Comparison of ENCODE assay signal across 8 cellular contexts in genomic region chr1:155228096-155228427, GRCh38. TPM values are rescaled to one million over a fixed set of nuclear protein-coding genes. Genes with fewer than 3 reads are reported as not detected.
DNase-seq lines count a peak whose midpoint lies in the region; ATAC-seq and TF ChIP-seq lines count a peak whose summit lies in the region.

No MANE protein-coding gene starts in this region.

- H3K36me3 ChIP-seq in HUES64 (ENCODE audit: insufficient read depth, low read length), result peaks cover 4% of the 10 kb centered on the region; the same call in 1 of the 2 replicates
- H3K36me3 ChIP-seq in mucosa of stomach (ENCODE audit: control insufficient read depth, insufficient read depth, low read length), result no peaks in the 10 kb centered on the region

- H3K27ac ChIP-seq in 22Rv1, result peak overlapping the region; percentile 99
- peak overlapping the region; percentile 85 for H3K27ac ChIP-seq in HUES64 (ENCODE audit: low read depth, low read length)

- H3K27me3 ChIP-seq in HUES64 (ENCODE audit: insufficient read depth, low read length) (no peaks in the 10 kb centered on the region), mucosa of stomach (ENCODE audit: control insufficient read depth, insufficient read depth, low read length) (no peaks in the 10 kb centered on the region)

- peak overlapping the region; percentile 77 for H3K9ac ChIP-seq in HUES64 (ENCODE audit: low read depth, low read length)
- H3K9ac ChIP-seq in mucosa of stomach (ENCODE audit: low read length), result peak overlapping the region; percentile 66

- TF ChIP-seq CTCF in 22Rv1 (IDR thresholded peaks at IDR 0.05) (no peak), cardiac fibroblast (IDR thresholded peaks at IDR 0.05; ENCODE audit: low read depth, low read length) (no peak)

- H3K4me3 ChIP-seq in HUES64 (ENCODE audit: low read length), result peak overlapping the region; percentile 81
- H3K4me3 ChIP-seq in cardiac fibroblast (replicated peaks in 1 of 2; ENCODE audit: low read depth in 2 of 2, low read length in 2 of 2), result peak overlapping the region; percentile 23 to 48
- peak overlapping the region; percentile 43 for H3K4me3 ChIP-seq in mucosa of stomach (ENCODE audit: low read length)

- H3K4me1 ChIP-seq in HUES64 (ENCODE audit: insufficient read depth, low read length) (peaks cover 5% of the 10 kb centered on the region; the same call in 1 of the 2 replicates), mucosa of stomach (ENCODE audit: control insufficient read depth, insufficient read depth, low read length) (peaks cover 24% of the 10 kb centered on the region)

- ATAC-seq in GM18498 (IDR thresholded peaks at IDR 0.05; ENCODE audit: unreplicated experiment) (no peak), GM21786 (IDR thresholded peaks at IDR 0.05; ENCODE audit: unreplicated experiment) (no peak), GM21360 (IDR thresholded peaks at IDR 0.05; ENCODE audit: unreplicated experiment) (no peak)

- no peaks in the 10 kb centered on the region for H3K9me3 ChIP-seq in HUES64 (ENCODE audit: insufficient read depth, low read depth, low read length)
- no peaks in the 10 kb centered on the region for H3K9me3 ChIP-seq in mucosa of stomach (ENCODE audit: control insufficient read depth, low read length)

- 76% methylated on average over 9 of the region's 9 CpGs for whole genome bisulfite sequencing in HUES64

- DNase-seq in cardiac fibroblast (ENCODE audit: low read depth in 2 of 2) (no peak), NCI-H82 (lab: John Stamatoyannopoulos, UW) (no peak)

RNA-seq across cellular contexts. Expression of gene MTX1, which starts 19.6 kb away (rescaled TPM):
- 39.9 TPM for polyA plus RNA-seq in HUES64 (2013, experiment 1 of 2)
- polyA plus RNA-seq in HUES64 (2013, experiment 2 of 2), result 41.0 TPM

RNA-seq across cellular contexts. Expression of gene THBS3, which starts 20.4 kb away (rescaled TPM):
- 5.9 TPM for polyA plus RNA-seq in HUES64 (2013, experiment 1 of 2)
- polyA plus RNA-seq in HUES64 (2013, experiment 2 of 2), result 10.0 TPM

RNA-seq across cellular contexts. Expression of gene ENTREP3, which starts 27.2 kb away (rescaled TPM):
- 33.7 TPM for polyA plus RNA-seq in HUES64 (2013, experiment 1 of 2)
- 40.1 TPM for polyA plus RNA-seq in HUES64 (2013, experiment 2 of 2)

RNA-seq across cellular contexts. Expression of gene SCAMP3, which starts 34.1 kb away (rescaled TPM):
- 51.0 TPM for polyA plus RNA-seq in HUES64 (2013, experiment 1 of 2)
- polyA plus RNA-seq in HUES64 (2013, experiment 2 of 2), result 54.1 TPM

RNA-seq across cellular contexts. Expression of gene CLK2, which starts 45.2 kb away (rescaled TPM):
- 54.0 TPM for polyA plus RNA-seq in HUES64 (2013, experiment 1 of 2)
- 50.2 TPM for polyA plus RNA-seq in HUES64 (2013, experiment 2 of 2)
